ENCODE assay signal across 16 cellular contexts in genomic region chr1:25137521-25138395, GRCh38.
"Had no signal": no experiment of that assay in that cellular context is flagged by ENCODE, and none has a peak within 500 bp of the region (broad histone marks: within the 10 kb centered on the region; RNA-seq: fewer than 3 reads in every experiment).

No MANE protein-coding gene starts in this region.

- ATAC-seq: lower lobe of right lung; natural killer cell; pancreas; sciatic nerve; stimulated activated naive CD8-positive, alpha-beta T cell treated with anti-CD3 and anti-CD28 coated beads, Interleukin-15, amount 100 ng/mL, for 72 hours had no signal

- H3K4me3 Mint-ChIP-seq: brain; natural killer cell; stimulated activated naive CD8-positive, alpha-beta T cell treated with anti-CD3 and anti-CD28 coated beads, Interleukin-15, amount 100 ng/mL, for 72 hours had no signal

- DNase-seq: activated CD4-positive, alpha-beta T cell treated with anti-CD3 and anti-CD28 coated beads, Interleukin-2, amount 50 U/mL, for 4 hours; activated naive CD4-positive, alpha-beta T cell treated with Interleukin-2 at 50 U/mL for 16 hours; caudate nucleus; foreskin melanocyte; lower lobe of right lung; natural killer cell; pancreas; stimulated activated CD4-positive, alpha-beta T cell treated with anti-CD3 and anti-CD28 coated beads, Interleukin-4, amount 100 ng/mL, for 1 hour; stimulated activated naive CD8-positive, alpha-beta T cell treated with anti-CD3 and anti-CD28 coated beads, Interleukin-15, amount 100 ng/mL, for 72 hours; transverse colon had no signal

- H3K27ac Mint-ChIP-seq: activated T-helper 2 cell treated with anti-CD3 and anti-CD28 coated beads, Interferon-gamma antibody, Interleukin-2, Interleukin-4, amounts not matched to agents 10 μg/mL and 5 μg/mL and 100 μg/mL, durations not matched to agents 14 hours and 24 hours and 36 hours; natural killer cell; stimulated activated naive CD8-positive, alpha-beta T cell treated with anti-CD3 and anti-CD28 coated beads, Interleukin-15, amount 100 ng/mL, for 72 hours had no signal

- H3K36me3 ChIP-seq: lower lobe of right lung, pancreas, suprapubic skin, transverse colon, vagina had no signal

- H3K4me3 ChIP-seq: lower lobe of right lung, pancreas, smooth muscle cell, suprapubic skin, transverse colon, vagina had no signal

- H3K9me3 Mint-ChIP-seq: activated T-helper 2 cell treated with anti-CD3 and anti-CD28 coated beads, Interferon-gamma antibody, Interleukin-2, Interleukin-4, amounts not matched to agents 10 μg/mL and 5 μg/mL and 100 μg/mL, durations not matched to agents 14 hours and 24 hours and 36 hours; natural killer cell; stimulated activated naive CD8-positive, alpha-beta T cell treated with anti-CD3 and anti-CD28 coated beads, Interleukin-15, amount 100 ng/mL, for 72 hours had no signal

- H3K9me3 ChIP-seq: lower lobe of right lung, pancreas, suprapubic skin, transverse colon, vagina had no signal

- H3K36me3 Mint-ChIP-seq: brain, natural killer cell had no signal

- H3K27ac ChIP-seq: lower lobe of right lung, pancreas, suprapubic skin, transverse colon, vagina had no signal

- H3K27me3 ChIP-seq: pancreas, vagina had no signal
